1 cellular context compared by ENCODE assay signal in genomic region chr2:112692496-112692911, GRCh38.
A peak's percentile ranks its signal among the peaks of the same experiment; 100 is the strongest.
TF ChIP-seq lines count a peak whose summit lies in the region.

No MANE protein-coding gene starts in this region.

TF ChIP-seq in A549, 52 proteins besides CTCF, POLR2A, EP300 and RAD21 (continued from another document):
- TF ChIP-seq, protein P1, sequence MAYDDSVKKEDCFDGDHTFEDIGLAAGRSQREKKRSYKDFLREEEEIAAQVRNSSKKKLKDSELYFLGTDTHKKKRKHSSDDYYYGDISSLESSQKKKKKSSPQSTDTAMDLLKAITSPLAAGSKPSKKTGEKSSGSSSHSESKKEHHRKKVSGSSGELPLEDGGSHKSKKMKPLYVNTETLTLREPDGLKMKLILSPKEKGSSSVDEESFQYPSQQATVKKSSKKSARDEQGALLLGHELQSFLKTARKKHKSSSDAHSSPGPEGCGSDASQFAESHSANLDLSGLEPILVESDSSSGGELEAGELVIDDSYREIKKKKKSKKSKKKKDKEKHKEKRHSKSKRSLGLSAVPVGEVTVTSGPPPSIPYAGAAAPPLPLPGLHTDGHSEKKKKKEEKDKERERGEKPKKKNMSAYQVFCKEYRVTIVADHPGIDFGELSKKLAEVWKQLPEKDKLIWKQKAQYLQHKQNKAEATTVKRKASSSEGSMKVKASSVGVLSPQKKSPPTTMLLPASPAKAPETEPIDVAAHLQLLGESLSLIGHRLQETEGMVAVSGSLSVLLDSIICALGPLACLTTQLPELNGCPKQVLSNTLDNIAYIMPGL (CRISPR knock-in tag; IDR thresholded peaks at IDR 0.05; ENCODE audit: borderline replicate concordance), result no peak
- no peak for TF ChIP-seq ZFP36 (IDR thresholded peaks at IDR 0.05; ENCODE audit: borderline replicate concordance, partially characterized antibody)
- TF ChIP-seq EHMT2 (IDR thresholded peaks at IDR 0.05; ENCODE audit: low read depth), result no peak
- TF ChIP-seq JUN (IDR thresholded peaks at IDR 0.05), result peak in 1 of 2 experiments; percentile 58; a peak in 1 of 5 replicates
- TF ChIP-seq PHF8 (IDR thresholded peaks at IDR 0.05; ENCODE audit: borderline replicate concordance, low read depth), result no peak
- TF ChIP-seq, protein P2, sequence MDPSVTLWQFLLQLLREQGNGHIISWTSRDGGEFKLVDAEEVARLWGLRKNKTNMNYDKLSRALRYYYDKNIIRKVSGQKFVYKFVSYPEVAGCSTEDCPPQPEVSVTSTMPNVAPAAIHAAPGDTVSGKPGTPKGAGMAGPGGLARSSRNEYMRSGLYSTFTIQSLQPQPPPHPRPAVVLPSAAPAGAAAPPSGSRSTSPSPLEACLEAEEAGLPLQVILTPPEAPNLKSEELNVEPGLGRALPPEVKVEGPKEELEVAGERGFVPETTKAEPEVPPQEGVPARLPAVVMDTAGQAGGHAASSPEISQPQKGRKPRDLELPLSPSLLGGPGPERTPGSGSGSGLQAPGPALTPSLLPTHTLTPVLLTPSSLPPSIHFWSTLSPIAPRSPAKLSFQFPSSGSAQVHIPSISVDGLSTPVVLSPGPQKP (IDR thresholded peaks at IDR 0.05; ENCODE audit: low read depth, low read length), result no peak
- no peak for TF ChIP-seq RARB (CRISPR knock-in tag; IDR thresholded peaks at IDR 0.05)
- no peak for TF ChIP-seq ESRRA (IDR thresholded peaks at IDR 0.05; ENCODE audit: borderline replicate concordance, low read length)
- peak; percentile 94 for TF ChIP-seq USF2 (IDR thresholded peaks at IDR 0.05)
- TF ChIP-seq CHD2 (IDR thresholded peaks at IDR 0.05; ENCODE audit: low read length, partially characterized antibody), result no peak
- TF ChIP-seq FOSL2 (IDR thresholded peaks at IDR 0.05), result peak; percentile 58
- TF ChIP-seq FOSL2 (CRISPR knock-in tag; IDR thresholded peaks at IDR 0.05), result peak; percentile 79
- TF ChIP-seq TFCP2L1 (CRISPR knock-in tag; IDR thresholded peaks at IDR 0.05), result no peak
- no peak for TF ChIP-seq NPAS2 (CRISPR knock-in tag; IDR thresholded peaks at IDR 0.05; ENCODE audit: borderline replicate concordance)
- TF ChIP-seq CHD4 (IDR thresholded peaks at IDR 0.05; ENCODE audit: borderline replicate concordance), result no peak
- TF ChIP-seq FOSB (CRISPR knock-in tag; IDR thresholded peaks at IDR 0.05), result no peak
- no peak for TF ChIP-seq HES2 (IDR thresholded peaks at IDR 0.05)
- no peak for TF ChIP-seq CBX2 (IDR thresholded peaks at IDR 0.05; ENCODE audit: borderline replicate concordance, low read depth)
- TF ChIP-seq SREBF2 (IDR thresholded peaks at IDR 0.05), result no peak
- no peak for TF ChIP-seq HOXB5 (CRISPR knock-in tag; IDR thresholded peaks at IDR 0.05)
- no peak for TF ChIP-seq RNF2 (IDR thresholded peaks at IDR 0.05; ENCODE audit: borderline replicate concordance, low read depth)
- TF ChIP-seq MAZ (IDR thresholded peaks at IDR 0.05; ENCODE audit: borderline replicate concordance, low read depth, low read length), result no peak
- no peak for TF ChIP-seq CBX8 (IDR thresholded peaks at IDR 0.05)
- no peak for TF ChIP-seq BHLHE40 (IDR thresholded peaks at IDR 0.05; ENCODE audit: low read depth, low read length)
- TF ChIP-seq, protein P3, sequence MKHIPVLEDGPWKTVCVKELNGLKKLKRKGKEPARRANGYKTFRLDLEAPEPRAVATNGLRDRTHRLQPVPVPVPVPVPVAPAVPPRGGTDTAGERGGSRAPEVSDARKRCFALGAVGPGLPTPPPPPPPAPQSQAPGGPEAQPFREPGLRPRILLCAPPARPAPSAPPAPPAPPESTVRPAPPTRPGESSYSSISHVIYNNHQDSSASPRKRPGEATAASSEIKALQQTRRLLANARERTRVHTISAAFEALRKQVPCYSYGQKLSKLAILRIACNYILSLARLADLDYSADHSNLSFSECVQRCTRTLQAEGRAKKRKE (CRISPR knock-in tag; IDR thresholded peaks at IDR 0.05; ENCODE audit: low read depth), result no peak; the same call in 1 of the 2 replicates
- no peak for TF ChIP-seq CEBPB (IDR thresholded peaks at IDR 0.05)
- TF ChIP-seq ZSCAN20 (CRISPR knock-in tag; IDR thresholded peaks at IDR 0.05), result no peak
- no peak for TF ChIP-seq RFX5 (IDR thresholded peaks at IDR 0.05)
- no peak for TF ChIP-seq RCOR1 (IDR thresholded peaks at IDR 0.05; ENCODE audit: low read depth, low read length)
- no peak for TF ChIP-seq PBX3 (IDR thresholded peaks at IDR 0.05)
- TF ChIP-seq HEYL (CRISPR knock-in tag; IDR thresholded peaks at IDR 0.05), result no peak
- no peak for TF ChIP-seq HDAC2 (IDR thresholded peaks at IDR 0.05)
- TF ChIP-seq KDM1A (IDR thresholded peaks at IDR 0.05; ENCODE audit: low read depth), result no peak
- TF ChIP-seq TP53 (CRISPR knock-in tag; IDR thresholded peaks at IDR 0.05), result no peak
- TF ChIP-seq ZNF302 (CRISPR knock-in tag; IDR thresholded peaks at IDR 0.05), result no peak
- no peak for TF ChIP-seq MYC (IDR thresholded peaks at IDR 0.05; ENCODE audit: borderline replicate concordance, low read length)
- peak; percentile 72 for TF ChIP-seq NFE2L2 (conservative IDR thresholded peaks at IDR 0.05; ENCODE audit: low read length)
- peak; percentile 97 for TF ChIP-seq MAFK (IDR thresholded peaks at IDR 0.05; ENCODE audit: partially characterized antibody)
- TF ChIP-seq HOXA7 (CRISPR knock-in tag; IDR thresholded peaks at IDR 0.05), result no peak
- TF ChIP-seq FOXS1 (CRISPR knock-in tag; IDR thresholded peaks at IDR 0.05), result no peak
- no peak for TF ChIP-seq GATA3 (IDR thresholded peaks at IDR 0.05; ENCODE audit: borderline replicate concordance)
- no peak for TF ChIP-seq NR3C1 (IDR thresholded peaks at IDR 0.05)
TF ChIP-seq in A549: peak in this region for 7.
